Comparison of ENCODE assay signal across 14 cellular contexts in the genomic region with DNA sequence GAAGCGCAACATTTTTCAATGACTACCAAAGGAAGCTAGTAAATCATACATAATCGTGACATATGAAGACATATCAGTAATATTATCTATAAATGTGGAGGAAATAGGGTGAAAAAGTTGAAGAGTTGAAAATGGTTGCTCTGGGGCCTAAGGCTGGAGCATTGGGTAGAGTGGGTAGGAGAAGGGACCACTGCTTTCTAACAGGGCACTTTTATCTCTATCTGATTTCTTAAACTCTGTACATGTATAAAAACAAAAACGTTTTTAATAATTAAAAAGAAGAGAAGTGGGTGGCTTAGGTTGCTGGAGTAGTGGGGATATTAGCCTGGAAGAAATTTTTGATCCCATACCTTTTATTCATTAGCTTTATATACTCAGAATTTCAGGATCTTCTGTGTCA. TPM values are rescaled to one million over a fixed set of nuclear protein-coding genes. Genes with fewer than 3 reads are reported as not detected.
A peak's percentile ranks its signal among the peaks of the same experiment; 100 is the strongest.
DNase-seq lines count a peak whose midpoint lies in the region; ATAC-seq and TF ChIP-seq lines count a peak whose summit lies in the region.
"Had no signal": no experiment of that assay in that cellular context is flagged by ENCODE, and none has a peak within 500 bp of the region (broad histone marks: within the 10 kb centered on the region; RNA-seq: fewer than 3 reads in every experiment).

No MANE protein-coding gene starts in this region.

- CTCF ChIA-PET in CD4-positive, alpha-beta T cell (lab: Charles Lee), result interaction anchor here (1.3 kb wide), 1 partner anchor 18 kb away, joined by 3 read pairs; no protein-coding TSS in a partner anchor

- POLR2A ChIA-PET in CD4-positive, alpha-beta T cell (lab: Charles Lee), result interaction anchor here (0.6 to 1.0 kb wide), 2 partner anchors 17 to 18 kb away, joined by 3 read pairs; no protein-coding TSS in a partner anchor
- POLR2A ChIA-PET in activated naive CD8-positive, alpha-beta T cell treated with anti-CD3 and anti-CD28 coated beads, Interleukin-2, amount 10 ng/mL, durations not matched to agents 7 days and 5 days (lab: Charles Lee), result interaction anchor here (0.7 to 1.3 kb wide), 5 partner anchors 16 to 36 kb away, joined by 3 to 5 read pairs (median 3); no protein-coding TSS in a partner anchor

- H3K9me3 ChIP-seq in CD4-positive, alpha-beta T cell (ENCODE audit: control insufficient read depth, low read length), result no peaks in the 10 kb centered on the region
- H3K9me3 ChIP-seq in parathyroid adenoma (ENCODE audit: control insufficient read depth, low read length), result no peaks in the 10 kb centered on the region
- H3K9me3 ChIP-seq: vagina had no signal

- peaks cover 5% of the 10 kb centered on the region for H3K4me1 ChIP-seq in parathyroid adenoma
- H3K4me1 ChIP-seq: neural progenitor cell had no signal

- peak overlapping the region; percentile 66 for H3K27ac Mint-ChIP-seq in CD4-positive, alpha-beta T cell
- peak overlapping the region; percentile 90 for H3K27ac Mint-ChIP-seq in activated naive CD8-positive, alpha-beta T cell treated with anti-CD3 and anti-CD28 coated beads, Interleukin-2, amount 10 ng/mL, durations not matched to agents 7 days and 5 days
- H3K27ac Mint-ChIP-seq: activated B cell treated with CpG ODN at 0.5 μM for 24 hours, neural progenitor cell had no signal

- DNase-seq in CD4-positive, alpha-beta T cell, result no peak
- DNase-seq in activated naive CD8-positive, alpha-beta T cell treated with anti-CD3 and anti-CD28 coated beads, Interleukin-2, amount 10 ng/mL, durations not matched to agents 7 days and 5 days, result no peak
- DNase-seq in EL, result no peak
- DNase-seq in stimulated activated naive CD4-positive, alpha-beta T cell treated with Interleukin-2 at 50 U/mL for 16 hours (lab: John Stamatoyannopoulos, UW), result no peak
- DNase-seq: activated B cell treated with CpG ODN at 0.5 μM for 24 hours, NCI-H1048, NCI-H82, right cardiac atrium had no signal

- no peak overlapping the region for H3K4me3 Mint-ChIP-seq in CD4-positive, alpha-beta T cell
- peak overlapping the region; percentile 57 for H3K4me3 Mint-ChIP-seq in activated naive CD8-positive, alpha-beta T cell treated with anti-CD3 and anti-CD28 coated beads, Interleukin-2, amount 10 ng/mL, durations not matched to agents 7 days and 5 days
- H3K4me3 Mint-ChIP-seq: activated B cell treated with CpG ODN at 0.5 μM for 24 hours, neural progenitor cell had no signal

- H3K4me3 ChIP-seq in parathyroid adenoma (ENCODE audit: low read depth, low read length), result no peak overlapping the region
- H3K4me3 ChIP-seq: neural progenitor cell, vagina had no signal

- no peaks in the 10 kb centered on the region for H3K79me2 ChIP-seq in parathyroid adenoma

- ATAC-seq in CD4-positive, alpha-beta T cell (ENCODE audit: poor library complexity), result peak; percentile 18
- ATAC-seq in GM18502 (IDR thresholded peaks at IDR 0.05; ENCODE audit: poor library complexity, unreplicated experiment), result peak; percentile 14
- ATAC-seq in activated naive CD8-positive, alpha-beta T cell treated with anti-CD3 and anti-CD28 coated beads, Interleukin-2, amount 10 ng/mL, durations not matched to agents 7 days and 5 days (ENCODE audit: low read depth), result peak; percentile 23
- ATAC-seq in HG03439 (IDR thresholded peaks at IDR 0.05; ENCODE audit: unreplicated experiment), result no peak

- H3K9ac ChIP-seq in parathyroid adenoma, result no peak overlapping the region
- H3K9ac ChIP-seq: neural progenitor cell had no signal

- intact Hi-C loops in CD4-positive, alpha-beta T cell (cut with DNase I, micrococcal nuclease), result no loop called here

- no peaks in the 10 kb centered on the region for H3K27me3 ChIP-seq in CD4-positive, alpha-beta T cell (ENCODE audit: control insufficient read depth, insufficient read depth, low read length)
- no peaks in the 10 kb centered on the region for H3K27me3 ChIP-seq in parathyroid adenoma (ENCODE audit: control insufficient read depth, insufficient read depth, low read length)
- H3K27me3 ChIP-seq: neural progenitor cell, vagina had no signal

- H3K27ac ChIP-seq in CD4-positive, alpha-beta T cell (ENCODE audit: low read depth, low read length), result peak overlapping the region; percentile 14
- H3K27ac ChIP-seq in parathyroid adenoma, result no peak overlapping the region
- H3K27ac ChIP-seq: C4-2B, neural progenitor cell, vagina had no signal

- no peak overlapping the region for H3K4me2 ChIP-seq in parathyroid adenoma (ENCODE audit: low read length)
- H3K4me2 ChIP-seq: neural progenitor cell had no signal

- H3K9me3 Mint-ChIP-seq in CD4-positive, alpha-beta T cell, result no peaks in the 10 kb centered on the region
- H3K9me3 Mint-ChIP-seq in activated naive CD8-positive, alpha-beta T cell treated with anti-CD3 and anti-CD28 coated beads, Interleukin-2, amount 10 ng/mL, durations not matched to agents 7 days and 5 days, result peaks cover 7% of the 10 kb centered on the region
- H3K9me3 Mint-ChIP-seq: activated B cell treated with CpG ODN at 0.5 μM for 24 hours, neural progenitor cell had no signal

- no peaks in the 10 kb centered on the region for H3K27me3 Mint-ChIP-seq in CD4-positive, alpha-beta T cell
- no peaks in the 10 kb centered on the region for H3K27me3 Mint-ChIP-seq in activated naive CD8-positive, alpha-beta T cell treated with anti-CD3 and anti-CD28 coated beads, Interleukin-2, amount 10 ng/mL, durations not matched to agents 7 days and 5 days

- peak overlapping the region; percentile 13 for H2AFZ ChIP-seq in parathyroid adenoma
- H2AFZ ChIP-seq: neural progenitor cell had no signal

- H3K4me1 Mint-ChIP-seq in CD4-positive, alpha-beta T cell (ENCODE audit: low read depth), result peaks cover 39% of the 10 kb centered on the region
- peaks cover 44% of the 10 kb centered on the region for H3K4me1 Mint-ChIP-seq in activated naive CD8-positive, alpha-beta T cell treated with anti-CD3 and anti-CD28 coated beads, Interleukin-2, amount 10 ng/mL, durations not matched to agents 7 days and 5 days
- H3K4me1 Mint-ChIP-seq: activated B cell treated with CpG ODN at 0.5 μM for 24 hours, neural progenitor cell had no signal

- H3K36me3 Mint-ChIP-seq in CD4-positive, alpha-beta T cell (ENCODE audit: low read depth), result no peaks in the 10 kb centered on the region
- peaks cover 15% of the 10 kb centered on the region for H3K36me3 Mint-ChIP-seq in activated naive CD8-positive, alpha-beta T cell treated with anti-CD3 and anti-CD28 coated beads, Interleukin-2, amount 10 ng/mL, durations not matched to agents 7 days and 5 days
- H3K36me3 Mint-ChIP-seq: neural progenitor cell had no signal

- H3K36me3 ChIP-seq in parathyroid adenoma (ENCODE audit: control insufficient read depth, insufficient read depth, low read length), result no peaks in the 10 kb centered on the region
- H3K36me3 ChIP-seq: neural progenitor cell, vagina had no signal

- no peak for TF ChIP-seq CTCF in CD4-positive, alpha-beta T cell (IDR thresholded peaks at IDR 0.05)
- no peak for TF ChIP-seq CTCF in parathyroid adenoma (IDR thresholded peaks at IDR 0.05)

RNA-seq across cellular contexts. Expression of a gene that starts 44.2 kb away (rescaled TPM):
- 1 to 10 TPM in 1 of 2 experiments, under 1 TPM in 1; 0.74 to 1.3 TPM for total RNA-seq in CD4-positive, alpha-beta T cell
- total RNA-seq in activated naive CD8-positive, alpha-beta T cell treated with anti-CD3 and anti-CD28 coated beads, Interleukin-2, amount 10 ng/mL, durations not matched to agents 7 days and 5 days, result 10 to 100 TPM; 21.7 to 23.6 TPM

RNA-seq across cellular contexts. Expression of a gene that starts 44.2 kb away (rescaled TPM):
- 1 to 10 TPM; 4.3 to 4.5 TPM for total RNA-seq in CD4-positive, alpha-beta T cell
- total RNA-seq in activated naive CD8-positive, alpha-beta T cell treated with anti-CD3 and anti-CD28 coated beads, Interleukin-2, amount 10 ng/mL, durations not matched to agents 7 days and 5 days, result 10 to 100 TPM; 24.0 to 24.2 TPM

Comparison
In these comparisons a context has a peak if more than half of its experiments do, and no peak if none do; other contexts are left out.
1. RNA of a gene that starts 44.2 kb away (total RNA-seq): 21.7 to 23.6 TPM in activated naive CD8-positive, alpha-beta T cell treated with anti-CD3 and anti-CD28 coated beads, Interleukin-2, amount 10 ng/mL, durations not matched to agents 7 days and 5 days; 0.74 to 1.3 TPM in CD4-positive, alpha-beta T cell; every median in the first group is over 4 times any median in the second.
2. RNA of a gene that starts 44.2 kb away (total RNA-seq): 24.0 to 24.2 TPM in activated naive CD8-positive, alpha-beta T cell treated with anti-CD3 and anti-CD28 coated beads, Interleukin-2, amount 10 ng/mL, durations not matched to agents 7 days and 5 days; 4.3 to 4.5 TPM in CD4-positive, alpha-beta T cell; every median in the first group is over 4 times any median in the second.